In the genomic region with DNA sequence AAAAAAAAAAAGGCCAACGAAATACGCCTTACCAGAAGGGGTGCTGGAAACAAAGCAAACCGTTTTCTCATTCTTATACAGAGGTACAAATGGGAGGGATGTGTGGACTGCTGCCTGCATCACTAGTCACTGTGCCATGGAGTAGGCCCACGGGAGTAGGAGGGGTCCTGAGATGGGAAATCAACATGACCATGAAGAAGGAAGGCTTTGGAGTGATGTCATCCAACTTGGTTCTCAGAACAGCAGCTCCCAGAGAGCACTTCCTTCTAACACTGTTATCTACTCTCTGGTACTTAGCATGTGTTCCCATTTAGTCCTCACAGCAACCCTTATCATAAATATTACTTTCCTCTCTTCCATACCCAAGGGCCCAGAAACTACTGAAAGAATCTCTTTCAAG, we compare ENCODE assay signal across 22 cellular contexts.
"Had no signal": no experiment of that assay in that cellular context is flagged by ENCODE, and none has a peak within 500 bp of the region (broad histone marks: within the 10 kb centered on the region; RNA-seq: fewer than 3 reads in every experiment).

No MANE protein-coding gene starts in this region.

- DNase-seq: activated CD4-positive, alpha-beta memory T cell treated with anti-CD3 and anti-CD28 coated beads, Interleukin-2, amount 10 ng/mL, durations not matched to agents 7 days and 5 days; activated CD4-positive, alpha-beta T cell treated with anti-CD3 and anti-CD28 coated beads for 4 hours; activated CD4-positive, alpha-beta T cell treated with anti-CD3 and anti-CD28 coated beads, Interleukin-2, amount 10 ng/mL, durations not matched to agents 7 days and 5 days; activated CD4-positive, alpha-beta T cell treated with anti-CD3 and anti-CD28 coated beads, Interleukin-2, amount 50 U/mL, for 4 hours; activated CD4-positive, CD25-positive, alpha-beta regulatory T cell; activated CD4-positive, CD25-positive, alpha-beta regulatory T cell treated with anti-CD3 and anti-CD28 coated beads, Interleukin-2, amount 50 U/mL, for 72 hours; activated CD8-positive, alpha-beta memory T cell treated with anti-CD3 and anti-CD28 coated beads, Interleukin-2, amount 50 U/mL, for 48 hours; activated gamma-delta T cell; activated naive CD4-positive, alpha-beta T cell; activated naive CD4-positive, alpha-beta T cell treated with anti-CD3 and anti-CD28 coated beads, Interleukin-2, amount 10 ng/mL, durations not matched to agents 7 days and 5 days; activated naive CD8-positive, alpha-beta T cell treated with anti-CD3 and anti-CD28 coated beads, Interleukin-2, amount 10 ng/mL, durations not matched to agents 7 days and 5 days; activated T-cell treated with anti-CD3 and anti-CD28 coated beads for 4 hours; activated T-cell treated with anti-CD3 and anti-CD28 coated beads, Interleukin-2, amount 50 U/mL, for 24 hours; activated T-cell treated with anti-CD3 and anti-CD28 coated beads, Interleukin-2, amount 50 U/mL, for 72 hours; central memory CD4-positive, alpha-beta T cell; cerebellar nuclear complex; colonic mucosa; effector CD8-positive, alpha-beta T cell; foreskin fibroblast; head of caudate nucleus; T-helper 2 cell had no signal

- ATAC-seq: activated naive CD4-positive, alpha-beta T cell treated with anti-CD3 and anti-CD28 coated beads, Interleukin-2, amount 50 U/mL, for 72 hours; activated T-cell treated with anti-CD3 and anti-CD28 coated beads, Interleukin-2, amount 50 U/mL, for 72 hours had no signal
